Comparison of ENCODE assay signal across 25 cellular contexts in genomic region chr14:102723650-102724049, GRCh38. TPM values are rescaled to one million over a fixed set of nuclear protein-coding genes. Genes with fewer than 3 reads are reported as not detected.
DNase-seq lines count a peak whose midpoint lies in the region; ATAC-seq lines count a peak whose summit lies in the region.
"Had no signal": no experiment of that assay in that cellular context is flagged by ENCODE, and none has a peak within 500 bp of the region (broad histone marks: within the 10 kb centered on the region; RNA-seq: fewer than 3 reads in every experiment).

No MANE protein-coding gene starts in this region.

- no peak overlapping the region for H3K9ac ChIP-seq in SK-N-MC (ENCODE audit: insufficient read length)
- H3K9ac ChIP-seq: BLaER1, GM23248 had no signal

- peak overlapping the region; percentile 51; the same call in 1 of the 2 replicates for H3K27ac ChIP-seq in SK-N-MC
- H3K27ac ChIP-seq: BLaER1, GM23248, Peyer's patch, SJCRH30 had no signal

- H3K9me3 ChIP-seq in SK-N-MC (ENCODE audit: low read depth, low read length) = no peaks in the 10 kb centered on the region
- H3K9me3 ChIP-seq: BLaER1, Peyer's patch, SJCRH30 had no signal

- DNase-seq in SK-N-MC (ENCODE audit: low read depth, low spot score) = no peak
- peak; percentile 65 for DNase-seq in cerebellum (ENCODE audit: low spot score)
- peak; percentile 15 to 72 for DNase-seq in hippocampal formation (lab: John Stamatoyannopoulos, UW)
- peak; percentile 41 for DNase-seq in putamen (ENCODE audit: low spot score)
- no peak for DNase-seq in epidermal melanocyte (ENCODE audit: insufficient read length, low spot score)
- DNase-seq in D341Med (ENCODE audit: low spot score) = no peak
- DNase-seq: CD4-positive, alpha-beta T cell; COR-L47; DMS 273 treated with DMSO at 0.1 percent for 48 hours; DMS79 treated with DMSO at 0.1 percent for 48 hours; GM23248; HCEC 1CT; NCI-H1105; NCI-H146; NCI-H2029 treated with DMSO at 0.1 percent for 48 hours; NCI-H2171; NCI-H345; NCI-H524; NCI-H774; Peyer's patch; SJCRH30 had no signal

- H3K36me3 ChIP-seq in SK-N-MC (ENCODE audit: insufficient read depth, low read length) = peaks cover 98% of the 10 kb centered on the region

- ATAC-seq in GM21529 (IDR thresholded peaks at IDR 0.05; ENCODE audit: unreplicated experiment) (no peak), HG03354 (IDR thresholded peaks at IDR 0.05; ENCODE audit: poor library complexity, severe bottlenecking, unreplicated experiment) (no peak)
- ATAC-seq: GM12878 had no signal

- H3K4me3 ChIP-seq in SK-N-MC = no peak overlapping the region
- H3K4me3 ChIP-seq: BLaER1, GM12878, GM23248, Peyer's patch, SJCRH30 had no signal

RNA-seq across cellular contexts. Expression of gene TRAF3, which starts 53.6 kb away (rescaled TPM):
- total RNA-seq in cerebellum = 17.8 TPM

Comparison
In these comparisons a context has a peak if more than half of its experiments do, and no peak if none do; other contexts are left out.
1. DNase-seq: peak in cerebellum (single experiment), hippocampal formation (2 of 2) and putamen (single experiment); none in SK-N-MC (single experiment), epidermal melanocyte (single experiment) and D341Med (single experiment).